Comparison of ENCODE assay signal across 1 cellular context in the genomic region with DNA sequence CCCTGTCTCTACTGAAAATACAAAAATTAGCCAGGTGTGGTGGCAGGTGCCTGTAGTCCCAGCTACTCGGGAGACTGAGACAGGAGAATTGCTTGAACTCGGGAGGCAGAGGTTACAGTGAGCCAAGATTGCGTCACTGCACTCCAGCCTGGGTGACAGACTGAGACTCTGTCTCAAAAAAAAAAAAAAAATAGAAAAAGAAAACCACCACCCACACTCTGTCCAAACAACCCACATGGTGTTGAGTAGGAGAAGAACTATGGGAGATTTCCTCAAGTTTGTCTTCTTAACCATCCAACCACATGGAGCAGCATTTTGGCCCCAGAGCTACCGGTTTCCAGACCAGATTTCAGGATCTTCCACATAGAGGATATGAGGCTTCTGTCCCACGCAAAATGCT.
A peak's percentile ranks its signal among the peaks of the same experiment; 100 is the strongest.
TF ChIP-seq lines count a peak whose summit lies in the region.
"Not testable (repeated sequence)": the region's sequence is repeated elsewhere in the genome, so short reads cannot be mapped to it uniquely, and the experiment has no call there.

No MANE protein-coding gene starts in this region.

TF ChIP-seq in K562, 482 proteins besides CTCF, POLR2A, EP300 and RAD21 (continued from another document):
- TF ChIP-seq, protein P1, sequence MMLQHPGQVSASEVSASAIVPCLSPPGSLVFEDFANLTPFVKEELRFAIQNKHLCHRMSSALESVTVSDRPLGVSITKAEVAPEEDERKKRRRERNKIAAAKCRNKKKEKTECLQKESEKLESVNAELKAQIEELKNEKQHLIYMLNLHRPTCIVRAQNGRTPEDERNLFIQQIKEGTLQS (IDR thresholded peaks at IDR 0.05), result peak; percentile 23; the same call in 1 of the 2 replicates
- TF ChIP-seq, protein P1 (CRISPR knock-in tag; conservative IDR thresholded peaks at IDR 0.05), result not testable (repeated sequence)
- not testable (repeated sequence) for TF ChIP-seq CEBPG (CRISPR knock-in tag; IDR thresholded peaks at IDR 0.05)
- TF ChIP-seq CEBPG (tag; conservative IDR thresholded peaks at IDR 0.05 in 1 of 2, IDR thresholded peaks at IDR 0.05 in 1 of 2), result peak; percentile 20 to 41; a peak in 2 of 4 replicates
TF ChIP-seq in K562: peak in this region for 3; not testable (repeated sequence) for 479.
